In genomic region chr12:67280088-67280487, GRCh38 we compare ENCODE assay signal across 24 cellular contexts.
"Had no signal": no experiment of that assay in that cellular context is flagged by ENCODE, and none has a peak within 500 bp of the region (broad histone marks: within the 10 kb centered on the region; RNA-seq: fewer than 3 reads in every experiment).

No MANE protein-coding gene starts in this region.

- H3K27ac Mint-ChIP-seq: activated CD4-positive, alpha-beta T cell treated with anti-CD3 and anti-CD28 coated beads, Interleukin-2, amount 10 ng/mL, durations not matched to agents 24 days and 14 days; activated CD8-positive, alpha-beta T cell treated with anti-CD3 and anti-CD28 coated beads for 36 hours; activated naive CD8-positive, alpha-beta T cell treated with anti-CD3 and anti-CD28 coated beads for 36 hours had no signal

- H3K4me3 ChIP-seq: SJCRH30, SK-N-MC had no signal

- H3K4me3 Mint-ChIP-seq: activated CD4-positive, alpha-beta T cell treated with anti-CD3 and anti-CD28 coated beads, Interleukin-2, amount 10 ng/mL, durations not matched to agents 24 days and 14 days; activated CD8-positive, alpha-beta T cell treated with anti-CD3 and anti-CD28 coated beads for 36 hours; activated naive CD8-positive, alpha-beta T cell treated with anti-CD3 and anti-CD28 coated beads for 36 hours; activated T-cell treated with anti-CD3 and anti-CD28 coated beads, Interleukin-2, amount 50 U/mL, for 4 hours had no signal

- H3K27me3 ChIP-seq: brain microvascular endothelial cell, SJCRH30 had no signal

- H3K4me1 ChIP-seq: SJCRH30 had no signal

- H3K9me3 Mint-ChIP-seq: activated CD4-positive, alpha-beta T cell treated with anti-CD3 and anti-CD28 coated beads, Interleukin-2, amount 10 ng/mL, durations not matched to agents 24 days and 14 days; activated CD8-positive, alpha-beta T cell treated with anti-CD3 and anti-CD28 coated beads for 36 hours; activated naive CD8-positive, alpha-beta T cell treated with anti-CD3 and anti-CD28 coated beads for 36 hours; activated T-cell treated with anti-CD3 and anti-CD28 coated beads, Interleukin-2, amount 50 U/mL, for 4 hours had no signal

- H3K9me3 ChIP-seq: SJCRH30 had no signal

- DNase-seq: activated CD4-positive, alpha-beta T cell treated with anti-CD3 and anti-CD28 coated beads, Interleukin-2, amount 10 ng/mL, durations not matched to agents 24 days and 14 days; activated CD4-positive, alpha-beta T cell treated with anti-CD3 and anti-CD28 coated beads, Interleukin-2, amount 50 U/mL, for 4 hours; activated CD8-positive, alpha-beta T cell treated with anti-CD3 and anti-CD28 coated beads for 36 hours; activated effector memory CD4-positive, alpha-beta T cell treated with Interleukin-2 at 50 U/mL for 16 hours; activated naive CD4-positive, alpha-beta T cell treated with anti-CD3 and anti-CD28 coated beads, Interleukin-2, amount 50 U/mL, for 16 hours; activated naive CD8-positive, alpha-beta T cell treated with anti-CD3 and anti-CD28 coated beads for 36 hours; activated T-cell treated with anti-CD3 and anti-CD28 coated beads, Interleukin-2, amount 50 U/mL, for 4 hours; amniotic stem cell; aorta; brain microvascular endothelial cell; central memory CD4-positive, alpha-beta T cell; Kasumi-1; KG1; MM.1S; MV-4-11; NCI-H1092; NCI-H1436 treated with DMSO at 0.1 percent for 48 hours; NCI-H1694 treated with DMSO at 0.1 percent for 48 hours; NCI-H524 treated with DMSO at 0.1 percent for 48 hours; SHP77; SJCRH30; T1000 had no signal

- ATAC-seq: activated CD8-positive, alpha-beta T cell treated with anti-CD3 and anti-CD28 coated beads for 36 hours; activated T-cell treated with anti-CD3 and anti-CD28 coated beads, Interleukin-2, amount 50 U/mL, for 4 hours; Panc1 had no signal

- H3K27ac ChIP-seq: brain microvascular endothelial cell, SJCRH30, SK-N-MC had no signal

- H3K27me3 Mint-ChIP-seq: activated CD4-positive, alpha-beta T cell treated with anti-CD3 and anti-CD28 coated beads, Interleukin-2, amount 10 ng/mL, durations not matched to agents 24 days and 14 days; activated CD8-positive, alpha-beta T cell treated with anti-CD3 and anti-CD28 coated beads for 36 hours; activated naive CD8-positive, alpha-beta T cell treated with anti-CD3 and anti-CD28 coated beads for 36 hours had no signal
